ENCODE assay signal across 10 cellular contexts in genomic region chr16:25155553-25156460, GRCh38. TPM values are rescaled to one million over a fixed set of nuclear protein-coding genes. Genes with fewer than 3 reads are reported as not detected.
DNase-seq lines count a peak whose midpoint lies in the region; ATAC-seq and TF ChIP-seq lines count a peak whose summit lies in the region.
"Had no signal": no experiment of that assay in that cellular context is flagged by ENCODE, and none has a peak within 500 bp of the region (broad histone marks: within the 10 kb centered on the region; RNA-seq: fewer than 3 reads in every experiment).

No MANE protein-coding gene starts in this region.

- no peaks in the 10 kb centered on the region for H3K4me1 Mint-ChIP-seq in dendritic cell treated with granulocyte-macrophage colony-stimulating factor and Interleukin-4, amounts not matched to agents 40 ng/mL and 50 ng/mL, for 4 days (ENCODE audit: low read depth)

- no peak overlapping the region for H3K4me3 ChIP-seq in SJCRH30
- H3K4me3 ChIP-seq in lower leg skin (ENCODE audit: low read depth, poor library complexity, severe bottlenecking) = no peak overlapping the region
- H3K4me3 ChIP-seq in heart left ventricle = no peak overlapping the region
- no peak overlapping the region for H3K4me3 ChIP-seq in prostate gland
- H3K4me3 ChIP-seq: coronary artery had no signal

- no peaks in the 10 kb centered on the region for H3K27me3 Mint-ChIP-seq in dendritic cell treated with granulocyte-macrophage colony-stimulating factor and Interleukin-4, amounts not matched to agents 40 ng/mL and 50 ng/mL, for 4 days

- H3K36me3 ChIP-seq in SJCRH30 (peaks cover 3% of the 10 kb centered on the region; the same call in 1 of the 2 replicates), heart left ventricle (peaks cover 0 to 80% (median 65%) of the 10 kb centered on the region in 9 donors), prostate gland (no peaks in the 10 kb centered on the region)

- no peaks in the 10 kb centered on the region for H3K9me3 ChIP-seq in SJCRH30 (replicated peaks)
- no peaks in the 10 kb centered on the region for H3K9me3 ChIP-seq in heart left ventricle
- no peaks in the 10 kb centered on the region for H3K9me3 ChIP-seq in prostate gland

- 90 to 91% methylated on average over 13 of the region's 13 CpGs for WGBS in lower leg skin, 2 donors
- 92 to 97% (median 96%) methylated on average over 13 of the region's 13 CpGs for WGBS in heart left ventricle, 4 donors
- 93% methylated on average over 13 of the region's 13 CpGs for WGBS in prostate gland

- H3K27ac Mint-ChIP-seq in dendritic cell treated with granulocyte-macrophage colony-stimulating factor and Interleukin-4, amounts not matched to agents 40 ng/mL and 50 ng/mL, for 4 days = peak overlapping the region; percentile 1

- H3K4me3 Mint-ChIP-seq in dendritic cell treated with granulocyte-macrophage colony-stimulating factor and Interleukin-4, amounts not matched to agents 40 ng/mL and 50 ng/mL, for 4 days = no peak overlapping the region

- H3K27ac ChIP-seq in SJCRH30 (peak overlapping the region; percentile 34), heart left ventricle (no peak overlapping the region), prostate gland (no peak overlapping the region)
- H3K27ac ChIP-seq: coronary artery had no signal

- H3K36me3 Mint-ChIP-seq in dendritic cell treated with granulocyte-macrophage colony-stimulating factor and Interleukin-4, amounts not matched to agents 40 ng/mL and 50 ng/mL, for 4 days (ENCODE audit: low read depth) = peaks cover 89% of the 10 kb centered on the region

- TF ChIP-seq POLR2A in lower leg skin (IDR thresholded peaks at IDR 0.05) (no peak), heart left ventricle (IDR thresholded peaks at IDR 0.05) (no peak), prostate gland (IDR thresholded peaks at IDR 0.05) (no peak)

- no peak for TF ChIP-seq CTCF in lower leg skin (IDR thresholded peaks at IDR 0.05)
- TF ChIP-seq CTCF in heart left ventricle (IDR thresholded peaks at IDR 0.05) = no peak
- no peak for TF ChIP-seq CTCF in prostate gland (IDR thresholded peaks at IDR 0.05)

- ATAC-seq in heart left ventricle = no peak

- H3K4me1 ChIP-seq in SJCRH30 (peaks cover 5% of the 10 kb centered on the region; the same call in 1 of the 2 replicates), heart left ventricle (peaks cover 0 to 7% (median 0%) of the 10 kb centered on the region in 12 donors), prostate gland (replicated peaks) (no peaks in the 10 kb centered on the region)

- DNase-seq in ELR (ENCODE audit: low read depth) (peak; percentile 44), SJCRH30 (peak; percentile 29 to 56), lower leg skin (ENCODE audit: low spot score in 2 of 2) (no peak), heart left ventricle (no peak), prostate gland (ENCODE audit: low spot score) (no peak)
- DNase-seq in stimulated activated CD4-positive, alpha-beta T cell treated with anti-CD3 and anti-CD28 coated beads, Interleukin-4, amount 100 ng/mL, for 1 hour = peak; percentile 21
- DNase-seq in stimulated activated naive CD4-positive, alpha-beta T cell (lab: John Stamatoyannopoulos, UW) = no peak
- DNase-seq: NCI-H1694 had no signal

- intact Hi-C loops in dendritic cell treated with granulocyte-macrophage colony-stimulating factor and Interleukin-4, amounts not matched to agents 40 ng/mL and 50 ng/mL, for 4 days (cut with micrococcal nuclease) = no loop called here
- intact Hi-C loops in lower leg skin (cut with DNase I; ENCODE audit: low total_unique reads) = no loop called here
- intact Hi-C loops in heart left ventricle (cut with DNase I) = no loop called here
- intact Hi-C loops in prostate gland (cut with DNase I) = no loop called here

- no peaks in the 10 kb centered on the region for H3K27me3 ChIP-seq in SJCRH30
- H3K27me3 ChIP-seq in heart left ventricle = no peaks in the 10 kb centered on the region
- no peaks in the 10 kb centered on the region for H3K27me3 ChIP-seq in prostate gland (replicated peaks; ENCODE audit: insufficient read depth)

- H3K9me3 Mint-ChIP-seq in dendritic cell treated with granulocyte-macrophage colony-stimulating factor and Interleukin-4, amounts not matched to agents 40 ng/mL and 50 ng/mL, for 4 days = no peaks in the 10 kb centered on the region

RNA-seq across cellular contexts. Expression of gene LCMT1, which starts 44.3 kb away (rescaled TPM):
- 31.7 and 34.7 TPM in 2 replicates for total RNA-seq in SJCRH30 (2014; rRNA removed; shearing (Covaris generic))
- total RNA-seq in lower leg skin (10 to 100 TPM; 33.6 to 46.8 (median 38.2) TPM), heart left ventricle (10 to 100 TPM; 33.6 to 50.0 (median 39.6) TPM), prostate gland (10 to 100 TPM; 49.0 to 74.7 TPM)
- polyA plus RNA-seq in heart left ventricle = 10 to 100 TPM; 36.2 to 49.8 TPM

Comparison
In these comparisons a context has a peak if more than half of its experiments do, and no peak if none do; other contexts are left out.
1. DNase-seq: peak in ELR (single experiment), SJCRH30 (2 of 2) and stimulated activated CD4-positive, alpha-beta T cell treated with anti-CD3 and anti-CD28 coated beads, Interleukin-4, amount 100 ng/mL, for 1 hour (single experiment); none in stimulated activated naive CD4-positive, alpha-beta T cell (0 of 6), lower leg skin (0 of 2), heart left ventricle (0 of 5) and prostate gland (single experiment).